11 cellular contexts compared by ENCODE assay signal in genomic region chr17:82152114-82152513, GRCh38. TPM values are rescaled to one million over a fixed set of nuclear protein-coding genes. Genes with fewer than 3 reads are reported as not detected.
DNase-seq lines count a peak whose midpoint lies in the region; ATAC-seq, FAIRE-seq and TF ChIP-seq lines count a peak whose summit lies in the region.
"Had no signal": no experiment of that assay in that cellular context is flagged by ENCODE, and none has a peak within 500 bp of the region (broad histone marks: within the 10 kb centered on the region; RNA-seq: fewer than 3 reads in every experiment).

No MANE protein-coding gene starts in this region.

- H3K4me1 ChIP-seq in iPS DF 6.9 (ENCODE audit: control insufficient read depth, insufficient read depth, low read length) (no peaks in the 10 kb centered on the region), mucosa of stomach (ENCODE audit: control insufficient read depth, insufficient read depth, low read length) (peaks cover 15% of the 10 kb centered on the region), upper lobe of left lung (peaks cover 0 to 19% (median 11%) of the 10 kb centered on the region in 4 donors)

- no peak for TF ChIP-seq EP300 in upper lobe of left lung (IDR thresholded peaks at IDR 0.05)

- in situ Hi-C loops in ACHN (cut with HindIII; ENCODE audit: low pct_ligation_motif_present, low pct_unique_long_range_greater_than_20kb, low sequenced_read_pairs): no loop called here

- DNase-seq in iPS DF 6.9 (ENCODE audit: low read depth, low spot score) (no peak), upper lobe of left lung (no peak), ACHN (no peak), urothelium cell line (ENCODE audit: low spot score) (no peak)
- DNase-seq: H9, NCI-H1417, NCI-H510A treated with DMSO at 0.1 percent for 48 hours had no signal

- H3K4me3 ChIP-seq in iPS DF 6.9 (ENCODE audit: low read length) (0 out of 2 replicates have a peak overlapping the region, but pooled peaks have one; percentile 5), mucosa of stomach (ENCODE audit: low read length) (no peak overlapping the region), upper lobe of left lung (no peak overlapping the region)

- ATAC-seq in upper lobe of left lung (ENCODE audit: low FRiP score in 2 of 2) (no peak), HG03045 (IDR thresholded peaks at IDR 0.05; ENCODE audit: unreplicated experiment) (no peak)

- no peak for TF ChIP-seq POLR2A in upper lobe of left lung (IDR thresholded peaks at IDR 0.05)

- peak overlapping the region; percentile 99 for H3K27ac ChIP-seq in VCaP
- no peak overlapping the region for H3K27ac ChIP-seq in iPS DF 6.9 (ENCODE audit: low read length)
- H3K27ac ChIP-seq in upper lobe of left lung: peak overlapping the region; percentile 38 to 94 (median 72)

- TF ChIP-seq CTCF in VCaP (conservative IDR thresholded peaks at IDR 0.05) (no peak), upper lobe of left lung (IDR thresholded peaks at IDR 0.05) (no peak)

- FAIRE-seq in urothelium cell line (lab: Jason Lieb, UNC): no peak
- FAIRE-seq: RCC 7860 had no signal

- WGBS in iPS DF 6.9 (ENCODE audit: insufficient coverage, insufficient read length): no CpG with 5 or more reads among the region's 5 CpGs
- WGBS in upper lobe of left lung, 2 donors: 84 to 96% methylated on average over 4 to 5 of the region's 5 CpGs

- H3K36me3 ChIP-seq in iPS DF 6.9 (ENCODE audit: control insufficient read depth, insufficient read depth, low read length): no peaks in the 10 kb centered on the region; the same call in 1 of the 2 replicates
- no peaks in the 10 kb centered on the region for H3K36me3 ChIP-seq in mucosa of stomach (ENCODE audit: control insufficient read depth, insufficient read depth, low read length)
- H3K36me3 ChIP-seq in upper lobe of left lung: peaks cover 0 to 8% (median 5%) of the 10 kb centered on the region in 4 donors

- peak overlapping the region; percentile 28 for H3K9ac ChIP-seq in mucosa of stomach (ENCODE audit: low read length)

- H3K27me3 ChIP-seq in iPS DF 6.9 (ENCODE audit: control insufficient read depth, insufficient read depth, low read length): no peaks in the 10 kb centered on the region
- no peaks in the 10 kb centered on the region for H3K27me3 ChIP-seq in mucosa of stomach (ENCODE audit: control insufficient read depth, insufficient read depth, low read length)
- no peaks in the 10 kb centered on the region for H3K27me3 ChIP-seq in upper lobe of left lung

- no peaks in the 10 kb centered on the region for H3K9me3 ChIP-seq in iPS DF 6.9 (ENCODE audit: control insufficient read depth, insufficient read depth, low read length)
- no peaks in the 10 kb centered on the region for H3K9me3 ChIP-seq in mucosa of stomach (ENCODE audit: control insufficient read depth, low read length)
- H3K9me3 ChIP-seq in upper lobe of left lung: no peaks in the 10 kb centered on the region

RNA-seq across cellular contexts. Expression of gene FASN, which starts 54.1 kb away (rescaled TPM):
- 100 to 1,000 TPM; 191 to 805 (median 577) TPM for total RNA-seq in upper lobe of left lung
